21 cellular contexts compared by ENCODE assay signal in genomic region chr12:75207338-75208083, GRCh38. TPM values are rescaled to one million over a fixed set of nuclear protein-coding genes. Genes with fewer than 3 reads are reported as not detected.
DNase-seq lines count a peak whose midpoint lies in the region; FAIRE-seq and TF ChIP-seq lines count a peak whose summit lies in the region.
"Had no signal": no experiment of that assay in that cellular context is flagged by ENCODE, and none has a peak within 500 bp of the region (broad histone marks: within the 10 kb centered on the region; RNA-seq: fewer than 3 reads in every experiment).

No MANE protein-coding gene starts in this region.

- no peaks in the 10 kb centered on the region for H3K36me3 Mint-ChIP-seq in Caco-2 (ENCODE audit: insufficient read depth, unreplicated experiment)
- H3K36me3 Mint-ChIP-seq: activated CD8-positive, alpha-beta memory T cell treated with anti-CD3 and anti-CD28 coated beads, Interleukin-2, amount 10 ng/mL, durations not matched to agents 7 days and 5 days had no signal

- H3K27ac Mint-ChIP-seq in Caco-2 (ENCODE audit: unreplicated experiment), result no peak overlapping the region
- H3K27ac Mint-ChIP-seq: activated CD8-positive, alpha-beta memory T cell treated with anti-CD3 and anti-CD28 coated beads, Interleukin-2, amount 10 ng/mL, durations not matched to agents 7 days and 5 days; activated naive CD8-positive, alpha-beta T cell treated with anti-CD3 and anti-CD28 coated beads, Interleukin-2, amount 10 ng/mL, durations not matched to agents 7 days and 5 days had no signal

- no peak overlapping the region for H3K9ac ChIP-seq in HUES48 (ENCODE audit: low read depth, low read length)
- H3K9ac ChIP-seq in endothelial cell of umbilical vein (replicated peaks; ENCODE audit: extremely low read depth, insufficient read depth, low read length), result no peak overlapping the region
- H3K9ac ChIP-seq in neural cell (ENCODE audit: low read length), result no peak overlapping the region
- H3K9ac ChIP-seq: GM23248 had no signal

- no peaks in the 10 kb centered on the region for H3K9me3 Mint-ChIP-seq in Caco-2 (ENCODE audit: unreplicated experiment)

- no peaks in the 10 kb centered on the region for H3F3A ChIP-seq in neural cell (ENCODE audit: insufficient read depth, low read length, poor library complexity, severe bottlenecking)

- DNase-seq in COLO668 (lab: John Stamatoyannopoulos, UW; ENCODE audit: unreplicated experiment) (peak; percentile 39), endothelial cell of umbilical vein (ENCODE audit: low read depth, low spot score) (no peak), GM12891 (ENCODE audit: insufficient read length, low spot score) (no peak), Caco-2 (no peak), lower leg skin (ENCODE audit: low spot score in 2 of 2) (no peak), HCEC 1CT (no peak)
- DNase-seq: activated CD8-positive, alpha-beta memory T cell treated with anti-CD3 and anti-CD28 coated beads, Interleukin-2, amount 10 ng/mL, durations not matched to agents 7 days and 5 days; activated naive CD8-positive, alpha-beta T cell treated with anti-CD3 and anti-CD28 coated beads, Interleukin-2, amount 10 ng/mL, durations not matched to agents 7 days and 5 days; erythroblast; GM23248; Karpas-422; NCI-H1694; occipital lobe; WERI-Rb-1 had no signal

- CTCF ChIA-PET in endothelial cell of umbilical vein (lab: Charles Lee), result no interaction called here
- CTCF ChIA-PET in Caco-2 (lab: Charles Lee), result no interaction called here

- TF ChIP-seq RAD21 in neural cell (conservative IDR thresholded peaks at IDR 0.05), result no peak

- BruUV-seq in endothelial cell of umbilical vein (replicated peaks; lab: Mats Ljungman, UMichigan) (no TSS peak), Caco-2 (replicated peaks; lab: Mats Ljungman, UMichigan) (no TSS peak)

- H3K36me3 ChIP-seq in HUES48 (ENCODE audit: control insufficient read depth, insufficient read depth, low read length), result no peaks in the 10 kb centered on the region
- no peaks in the 10 kb centered on the region for H3K36me3 ChIP-seq in endothelial cell of umbilical vein (ENCODE audit: control insufficient read depth in 2 of 2, extremely low read depth in 1 of 2, insufficient read depth in 2 of 2, low read length in 2 of 2)
- no peaks in the 10 kb centered on the region for H3K36me3 ChIP-seq in neural cell (ENCODE audit: insufficient read depth, low read length)
- H3K36me3 ChIP-seq in Caco-2 (ENCODE audit: control insufficient read depth, insufficient read depth, low read length), result no peaks in the 10 kb centered on the region
- H3K36me3 ChIP-seq: heart left ventricle, upper lobe of left lung had no signal

- 0 out of 2 replicates have a peak, but pooled peaks cover 3% of the 10 kb centered on the region for H3K4me1 ChIP-seq in HUES48 (ENCODE audit: control insufficient read depth, insufficient read depth, low read length)
- no peaks in the 10 kb centered on the region for H3K4me1 ChIP-seq in endothelial cell of umbilical vein (ENCODE audit: control insufficient read depth, extremely low read depth, insufficient read depth, low read length)
- H3K4me1 ChIP-seq in Caco-2, result no peaks in the 10 kb centered on the region

- H3K27me3 ChIP-seq in HUES48 (ENCODE audit: control insufficient read depth, insufficient read depth, low read length) (peaks cover 55% of the 10 kb centered on the region), endothelial cell of umbilical vein (ENCODE audit: control insufficient read depth in 2 of 2, insufficient read depth in 2 of 2, low read length in 2 of 2) (peaks cover 22 to 38% of the 10 kb centered on the region in 2 experiments), neural cell (ENCODE audit: insufficient read depth, low read depth, low read length) (peaks cover 45% of the 10 kb centered on the region), Caco-2 (replicated peaks; ENCODE audit: control insufficient read depth, insufficient read depth, low read length) (no peaks in the 10 kb centered on the region)

- H3K4me1 Mint-ChIP-seq in Caco-2 (ENCODE audit: low read depth, unreplicated experiment), result no peaks in the 10 kb centered on the region
- H3K4me1 Mint-ChIP-seq: central memory CD8-positive, alpha-beta T cell had no signal

- TF ChIP-seq EP300 in neural cell (conservative IDR thresholded peaks at IDR 0.05; ENCODE audit: poor library complexity, severe bottlenecking), result no peak

- WGBS in lower leg skin, 2 donors, result 10% methylated on average over 44 to 64 of the region's 78 CpGs

- H3K9me2 ChIP-seq in neural cell (ENCODE audit: insufficient read depth, low read length), result no peaks in the 10 kb centered on the region

- H3K27me3 Mint-ChIP-seq in Caco-2 (ENCODE audit: insufficient read depth, unreplicated experiment), result no peaks in the 10 kb centered on the region

- H3K9me3 ChIP-seq in HUES48 (ENCODE audit: control insufficient read depth, insufficient read depth, low read length), result no peaks in the 10 kb centered on the region
- H3K9me3 ChIP-seq in endothelial cell of umbilical vein (replicated peaks; ENCODE audit: control insufficient read depth, insufficient read depth, low read length), result no peaks in the 10 kb centered on the region
- H3K9me3 ChIP-seq in neural cell (ENCODE audit: low read length), result no peaks in the 10 kb centered on the region
- no peaks in the 10 kb centered on the region for H3K9me3 ChIP-seq in Caco-2
- H3K9me3 ChIP-seq: heart left ventricle had no signal

- no peak overlapping the region for H3K4me2 ChIP-seq in endothelial cell of umbilical vein (ENCODE audit: insufficient read depth, low read length)
- no peak overlapping the region for H3K4me2 ChIP-seq in neural cell (ENCODE audit: low read length)

- POLR2A ChIA-PET in endothelial cell of umbilical vein (lab: Charles Lee), result no interaction called here
- POLR2A ChIA-PET in Caco-2 (lab: Charles Lee), result no interaction called here

- H4K20me1 ChIP-seq in endothelial cell of umbilical vein (replicated peaks; ENCODE audit: control insufficient read depth, extremely low read depth, insufficient read depth, low read length) (no peaks in the 10 kb centered on the region), neural cell (ENCODE audit: insufficient read depth) (no peaks in the 10 kb centered on the region)

- dilution Hi-C loops in endothelial cell of umbilical vein (cut with MboI; ENCODE audit: extremely low pct_ligation_motif_present, low sequenced_read_pairs), result no loop called here

- intact Hi-C loops in endothelial cell of umbilical vein (cut with micrococcal nuclease) (no loop called here), Caco-2 (cut with micrococcal nuclease; ENCODE audit: unreplicated experiment) (no loop called here), lower leg skin (cut with DNase I; ENCODE audit: low total_unique reads) (no loop called here)

- no peak overlapping the region for H3K27ac ChIP-seq in HUES48 (ENCODE audit: low read depth, low read length)
- H3K27ac ChIP-seq in endothelial cell of umbilical vein (ENCODE audit: insufficient read depth, low read depth, low read length), result no peak overlapping the region
- H3K27ac ChIP-seq in neural cell (ENCODE audit: low read length), result no peak overlapping the region
- H3K27ac ChIP-seq: GM23248, heart left ventricle, upper lobe of left lung, WERI-Rb-1 had no signal

- H3K79me2 ChIP-seq in endothelial cell of umbilical vein (ENCODE audit: control insufficient read depth, insufficient read depth, low read length) (no peaks in the 10 kb centered on the region), neural cell (replicated peaks; ENCODE audit: insufficient read depth, low read length) (no peaks in the 10 kb centered on the region)

- no peak overlapping the region for H3K4me3 Mint-ChIP-seq in Caco-2 (ENCODE audit: unreplicated experiment)
- H3K4me3 Mint-ChIP-seq: activated CD8-positive, alpha-beta memory T cell treated with anti-CD3 and anti-CD28 coated beads, Interleukin-2, amount 10 ng/mL, durations not matched to agents 7 days and 5 days; activated naive CD8-positive, alpha-beta T cell treated with anti-CD3 and anti-CD28 coated beads, Interleukin-2, amount 10 ng/mL, durations not matched to agents 7 days and 5 days; central memory CD8-positive, alpha-beta T cell had no signal

- no peak overlapping the region for H2AFZ ChIP-seq in endothelial cell of umbilical vein (ENCODE audit: low read depth, low read length)
- H2AFZ ChIP-seq in neural cell (ENCODE audit: low read depth, low read length), result no peak overlapping the region
- H2AFZ ChIP-seq: GM23248 had no signal

- no peaks in the 10 kb centered on the region for H3K9me1 ChIP-seq in endothelial cell of umbilical vein (replicated peaks; ENCODE audit: control insufficient read depth, extremely low read depth, insufficient read depth, low read length)

- TF ChIP-seq POLR2A in endothelial cell of umbilical vein (IDR thresholded peaks at IDR 0.05; ENCODE audit: low read depth, low read length) (no peak), GM12891 (IDR thresholded peaks at IDR 0.05; ENCODE audit: low read depth, low read length) (no peak), lower leg skin (IDR thresholded peaks at IDR 0.05) (no peak)

- H3K4me3 ChIP-seq in HUES48 (ENCODE audit: low read depth, low read length) (peak overlapping the region; percentile 65), endothelial cell of umbilical vein (replicated peaks in 1 of 3; ENCODE audit: insufficient read depth in 1 of 3, low read depth in 1 of 3, low read length in 3 of 3) (no peak overlapping the region), neural cell (ENCODE audit: low read length) (peak overlapping the region; percentile 78), Caco-2 (ENCODE audit: low read depth, low read length) (no peak overlapping the region), lower leg skin (ENCODE audit: low read depth, poor library complexity, severe bottlenecking) (no peak overlapping the region)
- H3K4me3 ChIP-seq: GM23248, heart left ventricle, upper lobe of left lung had no signal

- no peak for FAIRE-seq in endothelial cell of umbilical vein (lab: Jason Lieb, UNC)
- FAIRE-seq in GM12891 (lab: Jason Lieb, UNC), result no peak

- TF ChIP-seq CTCF in endothelial cell of umbilical vein (IDR thresholded peaks at IDR 0.05; ENCODE audit: extremely low read depth in 1 of 2, insufficient read depth in 1 of 2, low read depth in 1 of 2, low read length in 2 of 2) (no peak), neural cell (IDR thresholded peaks at IDR 0.05; ENCODE audit: poor library complexity, severe bottlenecking) (no peak), Caco-2 (IDR thresholded peaks at IDR 0.05; ENCODE audit: insufficient read depth in 1 of 2, low read depth in 1 of 2, low read length in 1 of 2, severe bottlenecking in 1 of 2, unreplicated experiment in 1 of 2) (no peak), lower leg skin (IDR thresholded peaks at IDR 0.05) (no peak)

RNA-seq across cellular contexts. Expression of gene KCNC2, which starts 2.1 kb away (rescaled TPM):
- total RNA-seq in endothelial cell of umbilical vein (not detected in 2 replicates), Caco-2 (2022) (not detected in 2 replicates), lower leg skin (under 1 TPM in 1 of 4 donors, not detected in 3; 0.10 TPM)
- polyA plus RNA-seq in endothelial cell of umbilical vein (not detected in 2 replicates), neural cell (6.7 and 7.4 TPM in 2 replicates)
- not detected in 2 replicates for polyA plus RNA-seq in endothelial cell of umbilical vein (2011; cell fraction: cytosol; rRNA removed)
- polyA plus RNA-seq in endothelial cell of umbilical vein (2011; cell fraction: nucleus; rRNA removed), result not detected in 2 replicates
- not detected in 2 replicates for polyA plus RNA-seq in endothelial cell of umbilical vein (2012)
- polyA minus RNA-seq in endothelial cell of umbilical vein (not detected in 2 replicates), neural cell (7.5 and 7.8 TPM in 2 replicates)
- polyA minus RNA-seq in endothelial cell of umbilical vein (2011; cell fraction: cytosol; rRNA and poly(A)+ RNA removed), result not detected
- not detected in 2 replicates for polyA minus RNA-seq in endothelial cell of umbilical vein (2011; cell fraction: nucleus; rRNA and poly(A)+ RNA removed)
- polyA plus RNA-seq in GM12891 (2012; ENCODE audit: low read depth, missing spikeins), result not detected
- total RNA-seq: activated CD8-positive, alpha-beta memory T cell treated with anti-CD3 and anti-CD28 coated beads, Interleukin-2, amount 10 ng/mL, durations not matched to agents 7 days and 5 days; activated naive CD8-positive, alpha-beta T cell treated with anti-CD3 and anti-CD28 coated beads, Interleukin-2, amount 10 ng/mL, durations not matched to agents 7 days and 5 days; GM23248; heart left ventricle; lung microvascular endothelial cell; upper lobe of left lung had no signal
- polyA plus RNA-seq: BJ, GM23248, heart left ventricle had no signal

Comparison
In these comparisons a context has a peak if more than half of its experiments do, and no peak if none do; other contexts are left out.
1. H3K4me3 ChIP-seq: peak in HUES48 (single experiment) and neural cell (single experiment); none in endothelial cell of umbilical vein (0 of 3), Caco-2 (single experiment) and lower leg skin (single experiment).